15 cellular contexts compared by ENCODE assay signal in genomic region chr13:31213681-31214289, GRCh38. TPM values are rescaled to one million over a fixed set of nuclear protein-coding genes. Genes with fewer than 3 reads are reported as not detected.
DNase-seq lines count a peak whose midpoint lies in the region; ATAC-seq and TF ChIP-seq lines count a peak whose summit lies in the region.
"Had no signal": no experiment of that assay in that cellular context is flagged by ENCODE, and none has a peak within 500 bp of the region (broad histone marks: within the 10 kb centered on the region; RNA-seq: fewer than 3 reads in every experiment).

No MANE protein-coding gene starts in this region.

- WGBS in esophagus muscularis mucosa, result 68% methylated on average over 2 of the region's 2 CpGs

- H3K4me1 ChIP-seq in left ventricle myocardium inferior (peaks cover 63% of the 10 kb centered on the region), esophagus muscularis mucosa (peaks cover 23 to 29% (median 26%) of the 10 kb centered on the region in 4 donors)

- TF ChIP-seq EP300 in esophagus muscularis mucosa (IDR thresholded peaks at IDR 0.05), result no peak

- ATAC-seq in Right ventricle myocardium inferior (no peak), GM18858 (IDR thresholded peaks at IDR 0.05; ENCODE audit: unreplicated experiment) (no peak), GM21825 (IDR thresholded peaks at IDR 0.05; ENCODE audit: unreplicated experiment) (no peak)
- peak; percentile 74 for ATAC-seq in activated T-helper 17 cell treated with anti-CD3 and anti-CD28 coated beads, Interleukin-2, amount 50 U/mL, for 72 hours (replicated peaks)
- ATAC-seq: foreskin keratinocyte; stimulated activated naive B cell treated with anti-CD40 and anti-IgM and Interleukin-4, amounts not matched to agents 10 μg/mL and 1 μg/mL and 100 μg/mL, for 72 hours had no signal

- TF ChIP-seq CTCF in left ventricle myocardium inferior (IDR thresholded peaks at IDR 0.05; ENCODE audit: borderline replicate concordance), result no peak
- TF ChIP-seq CTCF in esophagus muscularis mucosa (IDR thresholded peaks at IDR 0.05), result no peak

- H3K9me3 ChIP-seq in left ventricle myocardium inferior (replicated peaks) (no peaks in the 10 kb centered on the region), esophagus muscularis mucosa (no peaks in the 10 kb centered on the region)
- H3K9me3 ChIP-seq: neutrophil had no signal

- no peaks in the 10 kb centered on the region for H3K27me3 ChIP-seq in left ventricle myocardium inferior (ENCODE audit: low read depth)
- no peaks in the 10 kb centered on the region for H3K27me3 ChIP-seq in esophagus muscularis mucosa
- H3K27me3 ChIP-seq: foreskin keratinocyte, neutrophil had no signal

- intact Hi-C loops in left ventricle myocardium inferior (cut with micrococcal nuclease), result no loop called here
- intact Hi-C loops in Right ventricle myocardium inferior (cut with DNase I), result no loop called here
- intact Hi-C loops in esophagus muscularis mucosa (cut with DNase I), result no loop called here

- peak overlapping the region; percentile 21 for H3K4me3 Mint-ChIP-seq in activated T-helper 17 cell treated with anti-CD3 and anti-CD28 coated beads, Interleukin-2, amount 50 U/mL, for 72 hours
- H3K4me3 Mint-ChIP-seq: stimulated activated naive B cell treated with anti-CD40 and anti-IgM and Interleukin-4, amounts not matched to agents 10 μg/mL and 1 μg/mL and 100 μg/mL, for 72 hours; type B pancreatic cell had no signal

- H3K27ac Mint-ChIP-seq in activated T-helper 17 cell treated with anti-CD3 and anti-CD28 coated beads, Interleukin-2, amount 50 U/mL, for 72 hours, result peak overlapping the region; percentile 34
- H3K27ac Mint-ChIP-seq: stimulated activated naive B cell treated with anti-CD40 and anti-IgM and Interleukin-4, amounts not matched to agents 10 μg/mL and 1 μg/mL and 100 μg/mL, for 72 hours; type B pancreatic cell had no signal

- H3K4me1 Mint-ChIP-seq in activated T-helper 17 cell treated with anti-CD3 and anti-CD28 coated beads, Interleukin-2, amount 50 U/mL, for 72 hours, result peaks cover 23% of the 10 kb centered on the region

- H3K4me3 ChIP-seq in left ventricle myocardium inferior (no peak overlapping the region), esophagus muscularis mucosa (no peak overlapping the region)

- DNase-seq in left ventricle myocardium inferior (no peak), Right ventricle myocardium inferior (ENCODE audit: missing footprints) (no peak), esophagus muscularis mucosa (ENCODE audit: extremely low spot score) (peak; percentile 39), NCI-H510A treated with DMSO at 0.1 percent for 48 hours (lab: John Stamatoyannopoulos, UW) (no peak), Kasumi-1 (lab: John Stamatoyannopoulos, UW) (no peak)
- DNase-seq: amniotic stem cell; foreskin keratinocyte; NCI-H187; NCI-H226; stimulated activated naive B cell treated with anti-CD40 and anti-IgM and Interleukin-4, amounts not matched to agents 10 μg/mL and 1 μg/mL and 100 μg/mL, for 72 hours had no signal

- no peaks in the 10 kb centered on the region for H3K36me3 Mint-ChIP-seq in activated T-helper 17 cell treated with anti-CD3 and anti-CD28 coated beads, Interleukin-2, amount 50 U/mL, for 72 hours (ENCODE audit: low read depth)

- no peaks in the 10 kb centered on the region for H3K36me3 ChIP-seq in left ventricle myocardium inferior
- no peaks in the 10 kb centered on the region for H3K36me3 ChIP-seq in esophagus muscularis mucosa
- H3K36me3 ChIP-seq: neutrophil had no signal

- no peaks in the 10 kb centered on the region for H3K27me3 Mint-ChIP-seq in activated T-helper 17 cell treated with anti-CD3 and anti-CD28 coated beads, Interleukin-2, amount 50 U/mL, for 72 hours
- H3K27me3 Mint-ChIP-seq: stimulated activated naive B cell treated with anti-CD40 and anti-IgM and Interleukin-4, amounts not matched to agents 10 μg/mL and 1 μg/mL and 100 μg/mL, for 72 hours had no signal

- H3K27ac ChIP-seq in left ventricle myocardium inferior (replicated peaks) (peak overlapping the region; percentile 81), esophagus muscularis mucosa (replicated peaks in 1 of 4) (no peak overlapping the region)
- H3K27ac ChIP-seq: foreskin keratinocyte, neutrophil had no signal

- TF ChIP-seq POLR2A in esophagus muscularis mucosa (IDR thresholded peaks at IDR 0.05; ENCODE audit: low read depth), result no peak

- no peaks in the 10 kb centered on the region for H3K9me3 Mint-ChIP-seq in activated T-helper 17 cell treated with anti-CD3 and anti-CD28 coated beads, Interleukin-2, amount 50 U/mL, for 72 hours
- H3K9me3 Mint-ChIP-seq: stimulated activated naive B cell treated with anti-CD40 and anti-IgM and Interleukin-4, amounts not matched to agents 10 μg/mL and 1 μg/mL and 100 μg/mL, for 72 hours; type B pancreatic cell had no signal

RNA-seq across cellular contexts. Expression of gene B3GLCT, which starts 14.0 kb away (rescaled TPM):
- total RNA-seq in left ventricle myocardium inferior (19.5 TPM), Right ventricle myocardium inferior (15.4 TPM), esophagus muscularis mucosa (1 to 10 TPM; 5.2 to 8.8 (median 5.6) TPM)
- total RNA-seq in activated T-helper 17 cell treated with anti-CD3 and anti-CD28 coated beads, Interleukin-2, amount 50 U/mL, for 72 hours, result 1 to 10 TPM; 4.1 to 4.6 TPM

RNA-seq across cellular contexts. Expression of gene HSPH1, which starts 52.1 kb away (rescaled TPM):
- 78.8 TPM for total RNA-seq in left ventricle myocardium inferior
- 74.7 TPM for total RNA-seq in Right ventricle myocardium inferior
- 100 to 1,000 TPM; 128 to 303 TPM for total RNA-seq in activated T-helper 17 cell treated with anti-CD3 and anti-CD28 coated beads, Interleukin-2, amount 50 U/mL, for 72 hours
- total RNA-seq in esophagus muscularis mucosa, result 10 to 100 TPM; 33.4 to 48.2 (median 42.1) TPM
